20 cellular contexts compared by ENCODE assay signal in genomic region chr13:27371932-27372331, GRCh38.
"Had no signal": no experiment of that assay in that cellular context is flagged by ENCODE, and none has a peak within 500 bp of the region (broad histone marks: within the 10 kb centered on the region; RNA-seq: fewer than 3 reads in every experiment).

No MANE protein-coding gene starts in this region.

- DNase-seq: activated CD4-positive, alpha-beta T cell treated with anti-CD3 and anti-CD28 coated beads, Interleukin-2, amount 10 ng/mL, durations not matched to agents 7 days and 5 days; activated CD4-positive, CD25-positive, alpha-beta regulatory T cell; activated CD8-positive, alpha-beta memory T cell treated with anti-CD3 and anti-CD28 coated beads for 24 hours; activated naive CD4-positive, alpha-beta T cell; anterior cingulate cortex; cortex of kidney; effector CD4-positive, alpha-beta T cell; esophagus squamous epithelium; glutamatergic neuron; hypothalamus; kidney; left lung; mammary epithelial cell; naive thymus-derived CD8-positive, alpha-beta T cell; retina; stimulated activated CD4-positive, alpha-beta T cell treated with anti-CD3 and anti-CD28 coated beads, Interleukin-12 subunit alpha, Interleukin-12 subunit beta, amount 100 ng/mL, for 4 hours; thyroid gland had no signal

- H3K27me3 ChIP-seq: thyroid gland had no signal

- H3K36me3 ChIP-seq: esophagus squamous epithelium, left lung, neutrophil, thyroid gland had no signal

- H3K27ac Mint-ChIP-seq: activated CD4-positive, alpha-beta T cell treated with anti-CD3 and anti-CD28 coated beads, Interleukin-2, amount 10 ng/mL, durations not matched to agents 7 days and 5 days; activated T-helper 1 cell treated with anti-CD3 and anti-CD28 coated beads, Interleukin-12 subunit alpha, Interleukin-12 subunit beta, Interleukin-2, Interleukin-4 antibody, amounts not matched to agents 30 ng/mL and 10 ng/mL and 1 ng/mL, durations not matched to agents 14 hours and 24 hours and 36 hours; naive thymus-derived CD8-positive, alpha-beta T cell; stimulated activated effector memory CD8-positive, alpha-beta T cell treated with anti-CD3 and anti-CD28 coated beads, Interleukin-12 subunit alpha, Interleukin-12 subunit beta, amount 100 ng/mL, for 72 hours had no signal

- H3K9me3 ChIP-seq: esophagus squamous epithelium, left lung, neutrophil, thyroid gland had no signal

- H3K4me3 Mint-ChIP-seq: activated CD4-positive, alpha-beta T cell treated with anti-CD3 and anti-CD28 coated beads, Interleukin-2, amount 10 ng/mL, durations not matched to agents 7 days and 5 days; activated T-helper 1 cell treated with anti-CD3 and anti-CD28 coated beads, Interleukin-12 subunit alpha, Interleukin-12 subunit beta, Interleukin-2, Interleukin-4 antibody, amounts not matched to agents 30 ng/mL and 10 ng/mL and 1 ng/mL, durations not matched to agents 14 hours and 24 hours and 36 hours; naive thymus-derived CD8-positive, alpha-beta T cell; stimulated activated effector memory CD8-positive, alpha-beta T cell treated with anti-CD3 and anti-CD28 coated beads, Interleukin-12 subunit alpha, Interleukin-12 subunit beta, amount 100 ng/mL, for 72 hours had no signal

- H3K4me3 ChIP-seq: esophagus squamous epithelium, left lung, thyroid gland had no signal

- H3K36me3 Mint-ChIP-seq: naive thymus-derived CD8-positive, alpha-beta T cell; stimulated activated effector memory CD8-positive, alpha-beta T cell treated with anti-CD3 and anti-CD28 coated beads, Interleukin-12 subunit alpha, Interleukin-12 subunit beta, amount 100 ng/mL, for 72 hours had no signal

- H3K27ac ChIP-seq: esophagus squamous epithelium, left lung, neutrophil, thyroid gland had no signal

- H3K9me3 Mint-ChIP-seq: activated CD4-positive, alpha-beta T cell treated with anti-CD3 and anti-CD28 coated beads, Interleukin-2, amount 10 ng/mL, durations not matched to agents 7 days and 5 days; activated T-helper 1 cell treated with anti-CD3 and anti-CD28 coated beads, Interleukin-12 subunit alpha, Interleukin-12 subunit beta, Interleukin-2, Interleukin-4 antibody, amounts not matched to agents 30 ng/mL and 10 ng/mL and 1 ng/mL, durations not matched to agents 14 hours and 24 hours and 36 hours; naive thymus-derived CD8-positive, alpha-beta T cell; stimulated activated effector memory CD8-positive, alpha-beta T cell treated with anti-CD3 and anti-CD28 coated beads, Interleukin-12 subunit alpha, Interleukin-12 subunit beta, amount 100 ng/mL, for 72 hours had no signal

- H3K4me1 ChIP-seq: esophagus squamous epithelium, left lung, thyroid gland had no signal

- ATAC-seq: naive thymus-derived CD8-positive, alpha-beta T cell; stimulated activated effector memory CD8-positive, alpha-beta T cell treated with anti-CD3 and anti-CD28 coated beads, Interleukin-12 subunit alpha, Interleukin-12 subunit beta, amount 100 ng/mL, for 72 hours had no signal
